Comparison of ENCODE assay signal across 1 cellular context in the genomic region with DNA sequence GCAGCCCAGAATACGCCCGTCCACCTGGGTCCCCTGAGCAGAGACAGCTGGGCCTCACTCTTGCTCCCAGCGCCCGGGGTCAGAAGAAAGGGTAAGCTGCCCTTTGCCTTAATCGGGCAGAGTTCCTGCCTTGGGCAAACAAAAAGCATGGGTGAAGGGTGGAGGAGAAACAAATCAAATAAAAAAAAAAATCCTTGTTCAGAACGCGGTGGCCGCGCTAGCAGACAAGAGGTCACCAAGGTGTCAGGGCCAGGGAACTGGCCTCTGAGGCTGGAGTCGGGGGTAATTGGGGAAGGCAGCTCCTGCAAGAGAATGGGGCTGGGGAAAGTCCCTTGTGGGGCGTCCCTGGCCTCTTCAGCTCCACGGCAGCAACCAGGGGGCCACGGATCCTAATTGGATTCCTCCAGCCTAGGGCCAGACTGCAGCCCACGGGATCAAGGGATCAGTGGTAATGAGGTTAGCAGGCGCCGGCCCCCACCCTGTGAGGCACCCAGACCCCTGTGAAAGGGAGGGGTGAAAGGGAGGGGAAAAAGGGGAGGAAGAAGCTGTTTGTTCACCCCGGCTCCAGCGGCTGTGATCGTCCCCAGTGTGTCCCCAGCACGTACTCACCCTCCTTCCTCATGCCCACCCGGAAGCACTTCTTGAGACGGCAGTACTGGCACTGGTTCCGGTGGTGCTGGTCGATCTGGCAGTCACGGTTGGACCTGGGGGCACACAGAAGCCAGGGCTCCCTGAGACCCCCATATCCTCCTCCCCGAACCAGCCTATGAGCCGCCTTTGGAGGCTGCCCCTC.
TF ChIP-seq lines count a peak whose summit lies in the region.

No MANE protein-coding gene starts in this region.

TF ChIP-seq in HepG2, 621 proteins besides CTCF, POLR2A, EP300 and RAD21 (continued from another document and continues in another):
- TF ChIP-seq, protein P1, sequence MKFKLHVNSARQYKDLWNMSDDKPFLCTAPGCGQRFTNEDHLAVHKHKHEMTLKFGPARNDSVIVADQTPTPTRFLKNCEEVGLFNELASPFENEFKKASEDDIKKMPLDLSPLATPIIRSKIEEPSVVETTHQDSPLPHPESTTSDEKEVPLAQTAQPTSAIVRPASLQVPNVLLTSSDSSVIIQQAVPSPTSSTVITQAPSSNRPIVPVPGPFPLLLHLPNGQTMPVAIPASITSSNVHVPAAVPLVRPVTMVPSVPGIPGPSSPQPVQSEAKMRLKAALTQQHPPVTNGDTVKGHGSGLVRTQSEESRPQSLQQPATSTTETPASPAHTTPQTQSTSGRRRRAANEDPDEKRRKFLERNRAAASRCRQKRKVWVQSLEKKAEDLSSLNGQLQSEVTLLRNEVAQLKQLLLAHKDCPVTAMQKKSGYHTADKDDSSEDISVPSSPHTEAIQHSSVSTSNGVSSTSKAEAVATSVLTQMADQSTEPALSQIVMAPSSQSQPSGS (CRISPR knock-in tag; IDR thresholded peaks at IDR 0.05) = peak; percentile 41; the same call in 1 of the 2 replicates
- TF ChIP-seq ZNF788 (CRISPR knock-in tag; IDR thresholded peaks at IDR 0.05; ENCODE audit: borderline replicate concordance) = no peak
- TF ChIP-seq HNRNPH1 (optimal IDR thresholded peaks at IDR 0.05; ENCODE audit: low read depth, low read length) = no peak
- TF ChIP-seq ZNF343 (CRISPR knock-in tag; IDR thresholded peaks at IDR 0.05) = no peak
- peak; percentile 42; the same call in 1 of the 2 replicates for TF ChIP-seq ARID4A (CRISPR knock-in tag; IDR thresholded peaks at IDR 0.05; ENCODE audit: borderline replicate concordance)
- TF ChIP-seq, protein P2, sequence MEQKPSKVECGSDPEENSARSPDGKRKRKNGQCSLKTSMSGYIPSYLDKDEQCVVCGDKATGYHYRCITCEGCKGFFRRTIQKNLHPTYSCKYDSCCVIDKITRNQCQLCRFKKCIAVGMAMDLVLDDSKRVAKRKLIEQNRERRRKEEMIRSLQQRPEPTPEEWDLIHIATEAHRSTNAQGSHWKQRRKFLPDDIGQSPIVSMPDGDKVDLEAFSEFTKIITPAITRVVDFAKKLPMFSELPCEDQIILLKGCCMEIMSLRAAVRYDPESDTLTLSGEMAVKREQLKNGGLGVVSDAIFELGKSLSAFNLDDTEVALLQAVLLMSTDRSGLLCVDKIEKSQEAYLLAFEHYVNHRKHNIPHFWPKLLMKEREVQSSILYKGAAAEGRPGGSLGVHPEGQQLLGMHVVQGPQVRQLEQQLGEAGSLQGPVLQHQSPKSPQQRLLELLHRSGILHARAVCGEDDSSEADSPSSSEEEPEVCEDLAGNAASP (CRISPR knock-in tag; IDR thresholded peaks at IDR 0.05; ENCODE audit: borderline replicate concordance) = peak; percentile 52; the same call in 1 of the 2 replicates
- no peak for TF ChIP-seq ZNF138 (CRISPR knock-in tag; IDR thresholded peaks at IDR 0.05; ENCODE audit: low read depth)
- peak; percentile 32; the same call in 1 of the 2 replicates for TF ChIP-seq PHF20 (CRISPR knock-in tag; IDR thresholded peaks at IDR 0.05)
- TF ChIP-seq ZSCAN29 (CRISPR knock-in tag; conservative IDR thresholded peaks at IDR 0.05) = no peak
- no peak for TF ChIP-seq ZNF615 (CRISPR knock-in tag; IDR thresholded peaks at IDR 0.05; ENCODE audit: borderline replicate concordance)
- TF ChIP-seq, protein P3, sequence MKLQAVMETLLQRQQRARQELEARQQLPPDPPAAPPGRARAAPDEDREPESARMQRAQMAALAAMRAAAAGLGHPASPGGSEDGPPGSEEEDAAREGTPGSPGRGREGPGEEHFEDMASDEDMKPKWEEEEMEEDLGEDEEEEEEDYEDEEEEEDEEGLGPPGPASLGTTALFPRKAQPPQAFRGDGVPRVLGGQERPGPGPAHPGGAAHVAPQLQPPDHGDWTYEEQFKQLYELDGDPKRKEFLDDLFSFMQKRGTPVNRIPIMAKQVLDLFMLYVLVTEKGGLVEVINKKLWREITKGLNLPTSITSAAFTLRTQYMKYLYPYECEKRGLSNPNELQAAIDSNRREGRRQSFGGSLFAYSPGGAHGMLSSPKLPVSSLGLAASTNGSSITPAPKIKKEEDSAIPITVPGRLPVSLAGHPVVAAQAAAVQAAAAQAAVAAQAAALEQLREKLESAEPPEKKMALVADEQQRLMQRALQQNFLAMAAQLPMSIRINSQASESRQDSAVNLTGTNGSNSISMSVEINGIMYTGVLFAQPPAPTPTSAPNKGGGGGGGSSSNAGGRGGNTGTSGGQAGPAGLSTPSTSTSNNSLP (IDR thresholded peaks at IDR 0.05; ENCODE audit: low read depth, low read length) = 0 out of 2 replicates have a peak, but pooled peaks have one; percentile 11
- no peak for TF ChIP-seq MYNN (CRISPR knock-in tag; IDR thresholded peaks at IDR 0.05; ENCODE audit: low read depth)
- peak; percentile 67; the same call in 1 of the 2 replicates for TF ChIP-seq TFAP4 (IDR thresholded peaks at IDR 0.05; ENCODE audit: borderline replicate concordance, low read depth)
- TF ChIP-seq HDAC1 (CRISPR knock-in tag; IDR thresholded peaks at IDR 0.05) = peak; percentile 68
- TF ChIP-seq, protein P4, sequence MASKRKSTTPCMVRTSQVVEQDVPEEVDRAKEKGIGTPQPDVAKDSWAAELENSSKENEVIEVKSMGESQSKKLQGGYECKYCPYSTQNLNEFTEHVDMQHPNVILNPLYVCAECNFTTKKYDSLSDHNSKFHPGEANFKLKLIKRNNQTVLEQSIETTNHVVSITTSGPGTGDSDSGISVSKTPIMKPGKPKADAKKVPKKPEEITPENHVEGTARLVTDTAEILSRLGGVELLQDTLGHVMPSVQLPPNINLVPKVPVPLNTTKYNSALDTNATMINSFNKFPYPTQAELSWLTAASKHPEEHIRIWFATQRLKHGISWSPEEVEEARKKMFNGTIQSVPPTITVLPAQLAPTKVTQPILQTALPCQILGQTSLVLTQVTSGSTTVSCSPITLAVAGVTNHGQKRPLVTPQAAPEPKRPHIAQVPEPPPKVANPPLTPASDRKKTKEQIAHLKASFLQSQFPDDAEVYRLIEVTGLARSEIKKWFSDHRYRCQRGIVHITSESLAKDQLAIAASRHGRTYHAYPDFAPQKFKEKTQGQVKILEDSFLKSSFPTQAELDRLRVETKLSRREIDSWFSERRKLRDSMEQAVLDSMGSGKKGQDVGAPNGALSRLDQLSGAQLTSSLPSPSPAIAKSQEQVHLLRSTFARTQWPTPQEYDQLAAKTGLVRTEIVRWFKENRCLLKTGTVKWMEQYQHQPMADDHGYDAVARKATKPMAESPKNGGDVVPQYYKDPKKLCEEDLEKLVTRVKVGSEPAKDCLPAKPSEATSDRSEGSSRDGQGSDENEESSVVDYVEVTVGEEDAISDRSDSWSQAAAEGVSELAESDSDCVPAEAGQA (IDR thresholded peaks at IDR 0.05; ENCODE audit: low read depth) = no peak
- TF ChIP-seq, protein P4 (CRISPR knock-in tag; IDR thresholded peaks at IDR 0.05; ENCODE audit: borderline replicate concordance) = no peak
- TF ChIP-seq SKIL (CRISPR knock-in tag; IDR thresholded peaks at IDR 0.05; ENCODE audit: borderline replicate concordance) = peak; percentile 74; the same call in 1 of the 2 replicates
- TF ChIP-seq ZNF292 (CRISPR knock-in tag; IDR thresholded peaks at IDR 0.05; ENCODE audit: borderline replicate concordance, low read depth) = peak; percentile 32; the same call in 1 of the 2 replicates
- TF ChIP-seq, protein P5, sequence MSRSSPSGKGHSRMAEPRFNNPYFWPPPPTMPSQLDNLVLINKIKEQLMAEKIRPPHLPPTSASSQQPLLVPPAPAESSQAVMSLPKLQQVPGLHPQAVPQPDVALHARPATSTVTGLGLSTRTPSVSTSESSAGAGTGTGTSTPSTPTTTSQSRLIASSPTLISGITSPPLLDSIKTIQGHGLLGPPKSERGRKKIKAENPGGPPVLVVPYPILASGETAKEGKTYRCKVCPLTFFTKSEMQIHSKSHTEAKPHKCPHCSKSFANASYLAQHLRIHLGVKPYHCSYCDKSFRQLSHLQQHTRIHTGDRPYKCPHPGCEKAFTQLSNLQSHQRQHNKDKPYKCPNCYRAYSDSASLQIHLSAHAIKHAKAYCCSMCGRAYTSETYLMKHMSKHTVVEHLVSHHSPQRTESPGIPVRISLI (CRISPR knock-in tag; IDR thresholded peaks at IDR 0.05; ENCODE audit: borderline replicate concordance) = peak; percentile 97
- TF ChIP-seq HIVEP1 (CRISPR knock-in tag; IDR thresholded peaks at IDR 0.05) = 0 out of 2 replicates have a peak, but pooled peaks have one; percentile 41
- peak; percentile 56 for TF ChIP-seq ZFY (CRISPR knock-in tag; IDR thresholded peaks at IDR 0.05)
- 0 out of 2 replicates have a peak, but pooled peaks have one; percentile 71 for TF ChIP-seq ZNF558 (CRISPR knock-in tag; IDR thresholded peaks at IDR 0.05; ENCODE audit: borderline replicate concordance)
- TF ChIP-seq FLYWCH1 (CRISPR knock-in tag; IDR thresholded peaks at IDR 0.05) = no peak
- no peak for TF ChIP-seq ATM (IDR thresholded peaks at IDR 0.05; ENCODE audit: borderline replicate concordance)
- TF ChIP-seq FOXA3 (CRISPR knock-in tag; IDR thresholded peaks at IDR 0.05) = peak; percentile 52; the same call in 1 of the 2 replicates
- TF ChIP-seq SOX13 (IDR thresholded peaks at IDR 0.05) = no peak
- peak in 1 of 2 experiments; percentile 53; a peak in 2 of 4 replicates for TF ChIP-seq SOX13 (CRISPR knock-in tag; conservative IDR thresholded peaks at IDR 0.05 in 1 of 2, IDR thresholded peaks at IDR 0.05 in 1 of 2)
- no peak for TF ChIP-seq SP140L (CRISPR knock-in tag; IDR thresholded peaks at IDR 0.05; ENCODE audit: borderline replicate concordance)
- TF ChIP-seq ZNF546 (CRISPR knock-in tag; conservative IDR thresholded peaks at IDR 0.05) = 0 out of 2 replicates have a peak, but pooled peaks have one; percentile 44
